1 cellular context compared by ENCODE assay signal in genomic region chr5:122323132-122323548, GRCh38.
TF ChIP-seq lines count a peak whose summit lies in the region.

No MANE protein-coding gene starts in this region.

TF ChIP-seq in IMR-90, 13 proteins besides CTCF, POLR2A, EP300 and RAD21:
- TF ChIP-seq RFX5 (IDR thresholded peaks at IDR 0.05; ENCODE audit: low read depth, low read length) (peak; percentile 54), CEBPB (IDR thresholded peaks at IDR 0.05; ENCODE audit: low read depth, low read length) (no peak)
